24 cellular contexts compared by ENCODE assay signal in genomic region chr6:170402318-170403040, GRCh38.
DNase-seq lines count a peak whose midpoint lies in the region; ATAC-seq, FAIRE-seq and TF ChIP-seq lines count a peak whose summit lies in the region.
"Had no signal": no experiment of that assay in that cellular context is flagged by ENCODE, and none has a peak within 500 bp of the region (broad histone marks: within the 10 kb centered on the region; RNA-seq: fewer than 3 reads in every experiment).

No MANE protein-coding gene starts in this region.

- peak overlapping the region; percentile 26 for H3K4ac ChIP-seq in IMR-90 (ENCODE audit: low read depth, low read length)

- H2AK5ac ChIP-seq in IMR-90 (ENCODE audit: low read depth, low read length): no peak overlapping the region

- TF ChIP-seq POLR2A in IMR-90 (IDR thresholded peaks at IDR 0.05; ENCODE audit: low read depth, low read length) (no peak), GM12892 (IDR thresholded peaks at IDR 0.05; ENCODE audit: low read depth, low read length) (no peak), H54 (IDR thresholded peaks at IDR 0.05; ENCODE audit: low read depth, low read length) (no peak)

- no peak overlapping the region for H3K56ac ChIP-seq in IMR-90 (ENCODE audit: extremely low read depth, insufficient read depth, low read length)

- H2BK5ac ChIP-seq in IMR-90 (ENCODE audit: low read depth, low read length, poor library complexity, severe bottlenecking): no peak overlapping the region

- CTCF ChIA-PET in CD8-positive, alpha-beta T cell (lab: Charles Lee): no interaction called here
- CTCF ChIA-PET in IMR-90 (lab: Yijun Ruan, JAX): no interaction called here
- CTCF ChIA-PET in Calu3 (lab: Charles Lee): no interaction called here

- no peak overlapping the region for H2AK9ac ChIP-seq in IMR-90 (replicated peaks; ENCODE audit: low read depth, low read length, poor library complexity)

- H4K5ac ChIP-seq in IMR-90 (ENCODE audit: low read depth, low read length): no peak overlapping the region

- H3K27ac ChIP-seq in CD8-positive, alpha-beta T cell (ENCODE audit: low read depth, low read length): no peak overlapping the region
- no peak overlapping the region; the same call in 1 of the 2 replicates for H3K27ac ChIP-seq in IMR-90 (ENCODE audit: insufficient read depth, low read length)
- peak overlapping the region; percentile 85 for H3K27ac ChIP-seq in endodermal cell (ENCODE audit: low read depth, low read length)
- H3K27ac ChIP-seq: neutrophil, transverse colon had no signal

- H4K8ac ChIP-seq in IMR-90 (ENCODE audit: low read depth in 2 of 2, low read length in 2 of 2): peak overlapping the region in 1 of 2 experiments; percentile 62; a peak in 1 of 4 replicates

- H3K18ac ChIP-seq in IMR-90 (ENCODE audit: low read depth, low read length): no peak overlapping the region

- H4K91ac ChIP-seq in IMR-90 (ENCODE audit: insufficient read depth, low read depth, low read length): no peak overlapping the region

- peaks cover 78% of the 10 kb centered on the region for H3K36me3 Mint-ChIP-seq in CD8-positive, alpha-beta T cell
- H3K36me3 Mint-ChIP-seq in endodermal cell (ENCODE audit: low read depth) (peaks cover 40% of the 10 kb centered on the region), nephron progenitor cell (ENCODE audit: low read depth) (peaks cover 53% of the 10 kb centered on the region), Calu3 (ENCODE audit: insufficient read depth, unreplicated experiment) (peaks cover 5% of the 10 kb centered on the region)

- no peak overlapping the region for H2AFZ ChIP-seq in IMR-90 (replicated peaks; ENCODE audit: low read length, poor library complexity)

- H3K14ac ChIP-seq in IMR-90 (replicated peaks; ENCODE audit: low read depth, low read length): peak overlapping the region; percentile 18; the same call in 1 of the 2 replicates

- no peaks in the 10 kb centered on the region for H3K9me3 ChIP-seq in CD8-positive, alpha-beta T cell (ENCODE audit: low read length)
- H3K9me3 ChIP-seq in IMR-90 (ENCODE audit: control insufficient read depth, insufficient read depth, low read length): no peaks in the 10 kb centered on the region
- H3K9me3 ChIP-seq in endodermal cell (ENCODE audit: control insufficient read depth, low read length): no peaks in the 10 kb centered on the region
- H3K9me3 ChIP-seq: neutrophil, transverse colon had no signal

- H3K27ac Mint-ChIP-seq in CD8-positive, alpha-beta T cell: peak overlapping the region; percentile 39
- peak overlapping the region; percentile 12 for H3K27ac Mint-ChIP-seq in endodermal cell
- H3K27ac Mint-ChIP-seq in nephron progenitor cell: peak overlapping the region; percentile 41
- no peak overlapping the region for H3K27ac Mint-ChIP-seq in Calu3 (ENCODE audit: unreplicated experiment)
- H3K27ac Mint-ChIP-seq: activated naive CD8-positive, alpha-beta T cell treated with anti-CD3 and anti-CD28 coated beads, Interleukin-2, amount 10 ng/mL, durations not matched to agents 7 days and 5 days; activated T-helper 2 cell treated with anti-CD3 and anti-CD28 coated beads, Interferon-gamma antibody, Interleukin-2, Interleukin-4, amounts not matched to agents 10 μg/mL and 5 μg/mL and 100 μg/mL, durations not matched to agents 14 hours and 24 hours and 36 hours; mesothelial cell of epicardium had no signal

- ATAC-seq in CD8-positive, alpha-beta T cell: no peak
- no peak for ATAC-seq in IMR-90 (ENCODE audit: low read depth)
- ATAC-seq: foreskin keratinocyte; HepG2; stimulated activated naive CD8-positive, alpha-beta T cell treated with anti-CD3 and anti-CD28 coated beads, Interleukin-15, amount 100 ng/mL, for 72 hours had no signal

- in situ Hi-C loops in IMR-90 (cut with MboI; ENCODE audit: low sequenced_read_pairs): no loop called here

- H2BK20ac ChIP-seq in IMR-90 (ENCODE audit: low read depth, low read length): 0 out of 2 replicates have a peak overlapping the region, but pooled peaks have one; percentile 20

- 100% methylated on average over 1 of the region's 13 CpGs; no CpG with 5 or more reads in 1 of the 2 experiments for WGBS in IMR-90 (ENCODE audit: extremely low coverage in 2 of 2, insufficient read length in 1 of 2), 2 experiments
- 96 to 97% methylated on average over 8 to 13 of the region's 13 CpGs for WGBS in endodermal cell (ENCODE audit: insufficient coverage in 1 of 2, insufficient read length in 1 of 2), 2 experiments

- H3K36me3 ChIP-seq in CD8-positive, alpha-beta T cell (ENCODE audit: insufficient read depth, low read length): peaks cover 10% of the 10 kb centered on the region
- peaks cover 34% of the 10 kb centered on the region for H3K36me3 ChIP-seq in IMR-90 (ENCODE audit: control insufficient read depth, insufficient read depth, low read length)
- H3K36me3 ChIP-seq in endodermal cell (ENCODE audit: control insufficient read depth, insufficient read depth, low read length): peaks cover 29% of the 10 kb centered on the region

- BruUV-seq in IMR-90 (replicated peaks; lab: Mats Ljungman, UMichigan) (no TSS peak), Calu3 (replicated peaks; lab: Mats Ljungman, UMichigan) (no TSS peak)

- no peak overlapping the region for H3K9ac ChIP-seq in IMR-90 (ENCODE audit: low read depth, low read length)
- H3K9ac ChIP-seq in endodermal cell (ENCODE audit: extremely low read depth, low read length, poor library complexity, severe bottlenecking): no peak overlapping the region

- no peak for DNase-seq in CD8-positive, alpha-beta T cell
- no peak for DNase-seq in IMR-90
- DNase-seq in endodermal cell: no peak
- DNase-seq in nephron progenitor cell: no peak
- no peak for DNase-seq in germinal center (ENCODE audit: low spot score)
- DNase-seq in Calu3: no peak
- DNase-seq in GM12892 (ENCODE audit: insufficient read length): no peak
- DNase-seq in H54 (ENCODE audit: insufficient read length, low spot score): no peak
- DNase-seq: activated CD4-positive, alpha-beta T cell treated with anti-CD3 and anti-CD28 coated beads for 48 hours; activated naive CD8-positive, alpha-beta T cell treated with anti-CD3 and anti-CD28 coated beads, Interleukin-2, amount 10 ng/mL, durations not matched to agents 7 days and 5 days; CD8-positive, alpha-beta memory T cell; cortex of kidney; foreskin keratinocyte; HCEC 1CT; NCI-H2171; NCI-H526 treated with DMSO at 0.1 percent for 48 hours; Right ventricle myocardium superior; stimulated activated CD4-positive, alpha-beta T cell treated with anti-CD3 and anti-CD28 coated beads, Interleukin-4, amount 100 ng/mL, for 24 hours; stimulated activated naive CD8-positive, alpha-beta T cell treated with anti-CD3 and anti-CD28 coated beads, Interleukin-15, amount 100 ng/mL, for 72 hours; transverse colon had no signal

- TF ChIP-seq RAD21 in IMR-90 (IDR thresholded peaks at IDR 0.05; ENCODE audit: low read length): no peak

- no peaks in the 10 kb centered on the region for H3K27me3 ChIP-seq in CD8-positive, alpha-beta T cell (ENCODE audit: insufficient read depth, low read length)
- H3K27me3 ChIP-seq in IMR-90 (ENCODE audit: control insufficient read depth, insufficient read depth, low read length) (no peaks in the 10 kb centered on the region), endodermal cell (ENCODE audit: control insufficient read depth, insufficient read depth, low read length, poor library complexity, severe bottlenecking) (no peaks in the 10 kb centered on the region)
- H3K27me3 ChIP-seq: foreskin keratinocyte, neutrophil, transverse colon had no signal

- H3K27me3 Mint-ChIP-seq in CD8-positive, alpha-beta T cell (ENCODE audit: low read depth): no peaks in the 10 kb centered on the region
- H3K27me3 Mint-ChIP-seq in endodermal cell (ENCODE audit: insufficient read depth) (no peaks in the 10 kb centered on the region), nephron progenitor cell (ENCODE audit: low read depth, poor library complexity) (peaks cover 8% of the 10 kb centered on the region), Calu3 (ENCODE audit: unreplicated experiment) (no peaks in the 10 kb centered on the region)
- H3K27me3 Mint-ChIP-seq: activated naive CD8-positive, alpha-beta T cell treated with anti-CD3 and anti-CD28 coated beads, Interleukin-2, amount 10 ng/mL, durations not matched to agents 7 days and 5 days; CD8-positive, alpha-beta memory T cell; stimulated activated naive CD8-positive, alpha-beta T cell treated with anti-CD3 and anti-CD28 coated beads, Interleukin-15, amount 100 ng/mL, for 72 hours had no signal

- H3K79me1 ChIP-seq in IMR-90 (ENCODE audit: low read depth in 1 of 2, low read length in 2 of 2): peaks cover 0 to 11% of the 10 kb centered on the region in 2 experiments; a peak in 2 of 4 replicates

- dilution Hi-C loops in IMR-90 (cut with HindIII; ENCODE audit: low sequenced_read_pairs, unreplicated experiment): no loop called here

- no peak overlapping the region for H3K4me2 ChIP-seq in IMR-90 (ENCODE audit: low read depth, low read length)

- peak overlapping the region; percentile 51; the same call in 1 of the 2 replicates for H3K23ac ChIP-seq in IMR-90 (ENCODE audit: low read depth, low read length)

- no peaks in the 10 kb centered on the region for H4K20me1 ChIP-seq in IMR-90 (ENCODE audit: insufficient read depth, low read length)

- H3K4me1 Mint-ChIP-seq in CD8-positive, alpha-beta T cell (ENCODE audit: low read depth): no peaks in the 10 kb centered on the region
- H3K4me1 Mint-ChIP-seq in endodermal cell (peaks cover 20% of the 10 kb centered on the region), nephron progenitor cell (peaks cover 44% of the 10 kb centered on the region), Calu3 (ENCODE audit: low read depth, unreplicated experiment) (no peaks in the 10 kb centered on the region)
- H3K4me1 Mint-ChIP-seq: stimulated activated naive CD8-positive, alpha-beta T cell treated with anti-CD3 and anti-CD28 coated beads, Interleukin-15, amount 100 ng/mL, for 72 hours had no signal

- no peak overlapping the region; the same call in 2 of the 3 replicates for H2BK15ac ChIP-seq in IMR-90 (ENCODE audit: low read depth, low read length)

- no peak overlapping the region for H3K4me3 ChIP-seq in CD8-positive, alpha-beta T cell (ENCODE audit: low read depth, low read length)
- H3K4me3 ChIP-seq in IMR-90 (ENCODE audit: insufficient read depth, low read depth, low read length) (no peak overlapping the region), endodermal cell (ENCODE audit: low read length) (no peak overlapping the region)
- H3K4me3 ChIP-seq: transverse colon had no signal

- no peak for TF ChIP-seq CTCF in CD8-positive, alpha-beta T cell (IDR thresholded peaks at IDR 0.05)
- TF ChIP-seq CTCF in IMR-90 (conservative IDR thresholded peaks at IDR 0.05; ENCODE audit: low read depth, low read length): no peak
- TF ChIP-seq CTCF in endodermal cell (conservative IDR thresholded peaks at IDR 0.05): no peak
- no peak for TF ChIP-seq CTCF in nephron progenitor cell (IDR thresholded peaks at IDR 0.05)
- TF ChIP-seq CTCF in Calu3 (IDR thresholded peaks at IDR 0.05; ENCODE audit: unreplicated experiment): no peak

- POLR2A ChIA-PET in CD8-positive, alpha-beta T cell (lab: Charles Lee): no interaction called here
- POLR2A ChIA-PET in IMR-90 (lab: Charles Lee; ENCODE audit: unreplicated experiment): no interaction called here

- H3K4me1 ChIP-seq in CD8-positive, alpha-beta T cell (ENCODE audit: insufficient read depth, low read length): no peaks in the 10 kb centered on the region
- H3K4me1 ChIP-seq in IMR-90 (ENCODE audit: control insufficient read depth, insufficient read depth, low read length) (peaks cover 26% of the 10 kb centered on the region), endodermal cell (ENCODE audit: control insufficient read depth, insufficient read depth, low read length) (peaks cover 12% of the 10 kb centered on the region)
- H3K4me1 ChIP-seq: transverse colon had no signal

- FAIRE-seq in GM12892 (lab: Jason Lieb, UNC) (no peak), H54 (lab: Jason Lieb, UNC) (no peak)
- FAIRE-seq: HepG2 had no signal

- H3K9me3 Mint-ChIP-seq in CD8-positive, alpha-beta T cell: no peaks in the 10 kb centered on the region
- H3K9me3 Mint-ChIP-seq in endodermal cell: no peaks in the 10 kb centered on the region
- peaks cover 11% of the 10 kb centered on the region for H3K9me3 Mint-ChIP-seq in nephron progenitor cell
- H3K9me3 Mint-ChIP-seq in Calu3 (ENCODE audit: low read depth, unreplicated experiment): no peaks in the 10 kb centered on the region
- H3K9me3 Mint-ChIP-seq: activated naive CD8-positive, alpha-beta T cell treated with anti-CD3 and anti-CD28 coated beads, Interleukin-2, amount 10 ng/mL, durations not matched to agents 7 days and 5 days; activated T-helper 2 cell treated with anti-CD3 and anti-CD28 coated beads, Interferon-gamma antibody, Interleukin-2, Interleukin-4, amounts not matched to agents 10 μg/mL and 5 μg/mL and 100 μg/mL, durations not matched to agents 14 hours and 24 hours and 36 hours; CD8-positive, alpha-beta memory T cell; mesothelial cell of epicardium; stimulated activated naive CD8-positive, alpha-beta T cell treated with anti-CD3 and anti-CD28 coated beads, Interleukin-15, amount 100 ng/mL, for 72 hours had no signal

- intact Hi-C loops in CD8-positive, alpha-beta T cell (cut with DNase I, micrococcal nuclease): no loop called here
- intact Hi-C loops in IMR-90 (cut with micrococcal nuclease): no loop called here
- intact Hi-C loops in Calu3 (cut with micrococcal nuclease; ENCODE audit: unreplicated experiment): no loop called here

- H2BK120ac ChIP-seq in IMR-90 (ENCODE audit: low read depth, low read length): no peak overlapping the region

- H3K9me1 ChIP-seq in IMR-90 (ENCODE audit: insufficient read depth, low read length): peaks cover 19% of the 10 kb centered on the region

- no peak overlapping the region for H3K4me3 Mint-ChIP-seq in CD8-positive, alpha-beta T cell
- H3K4me3 Mint-ChIP-seq in endodermal cell (no peak overlapping the region), nephron progenitor cell (peak overlapping the region; percentile 1), Calu3 (ENCODE audit: low read depth, unreplicated experiment) (no peak overlapping the region)
- H3K4me3 Mint-ChIP-seq: activated naive CD8-positive, alpha-beta T cell treated with anti-CD3 and anti-CD28 coated beads, Interleukin-2, amount 10 ng/mL, durations not matched to agents 7 days and 5 days; CD8-positive, alpha-beta memory T cell; mesothelial cell of epicardium; stimulated activated naive CD8-positive, alpha-beta T cell treated with anti-CD3 and anti-CD28 coated beads, Interleukin-15, amount 100 ng/mL, for 72 hours had no signal
